8 cellular contexts compared by ENCODE assay signal in genomic region chr11:133163463-133164419, GRCh38.
A peak's percentile ranks its signal among the peaks of the same experiment; 100 is the strongest.
DNase-seq lines count a peak whose midpoint lies in the region; ATAC-seq and TF ChIP-seq lines count a peak whose summit lies in the region.
"Had no signal": no experiment of that assay in that cellular context is flagged by ENCODE, and none has a peak within 500 bp of the region (broad histone marks: within the 10 kb centered on the region; RNA-seq: fewer than 3 reads in every experiment).

No MANE protein-coding gene starts in this region.

- H3K4me1 ChIP-seq in GM23248 (ENCODE audit: insufficient read depth) (no peaks in the 10 kb centered on the region), tibial artery (no peaks in the 10 kb centered on the region)

- POLR2A ChIA-PET in WTC11 (lab: Charles Lee) = interaction anchor here (1.2 kb wide), 1 partner anchor 29 kb away, joined by 3 read pairs; no protein-coding TSS in a partner anchor

- H3K4me1 Mint-ChIP-seq in WTC11 = peaks cover 33% of the 10 kb centered on the region

- TF ChIP-seq CTCF in WTC11 (IDR thresholded peaks at IDR 0.05) = peak; percentile 63
- peak; percentile 31 to 54 for TF ChIP-seq CTCF in tibial artery (IDR thresholded peaks at IDR 0.05)

- CTCF ChIA-PET in WTC11 (lab: Charles Lee) = interaction anchor here (0.6 to 6.0 kb wide), 13 partner anchors 9 to 671 kb away, joined by 3 to 77 read pairs (median 5); no protein-coding TSS in a partner anchor

- H3K9me2 ChIP-seq in GM23248 (ENCODE audit: insufficient read depth) = no peaks in the 10 kb centered on the region

- H3K4me3 ChIP-seq in GM23248 (no peak overlapping the region), tibial artery (no peak overlapping the region)

- intact Hi-C loops in tibial artery (cut with DNase I; ENCODE audit: low total_unique reads) = no loop called here

- H3K9me3 Mint-ChIP-seq in WTC11 = no peaks in the 10 kb centered on the region

- peaks cover 7% of the 10 kb centered on the region for H3K27me3 ChIP-seq in GM23248 (replicated peaks; ENCODE audit: insufficient read depth)
- H3K27me3 ChIP-seq in tibial artery = peaks cover 0 to 3% of the 10 kb centered on the region in 2 donors

- H3K27me3 Mint-ChIP-seq in WTC11 (ENCODE audit: low read depth) = no peaks in the 10 kb centered on the region

- H3K27ac Mint-ChIP-seq in WTC11 = no peak overlapping the region
- H3K27ac Mint-ChIP-seq: activated naive CD4-positive, alpha-beta T cell treated with anti-CD3 and anti-CD28 coated beads, Interleukin-2, amount 50 U/mL, for 72 hours had no signal

- H4K20me1 ChIP-seq in GM23248 (ENCODE audit: insufficient read depth) = no peaks in the 10 kb centered on the region

- no peak overlapping the region for H3K27ac ChIP-seq in GM23248
- no peak overlapping the region for H3K27ac ChIP-seq in tibial artery

- H3K79me2 ChIP-seq in GM23248 (ENCODE audit: insufficient read depth) = no peaks in the 10 kb centered on the region

- in situ Hi-C loops in GM23248 (cut with MboI) = no loop called here

- H3K4me2 ChIP-seq in GM23248 (ENCODE audit: unreplicated experiment) = no peak overlapping the region

- DNase-seq in GM04504 (ENCODE audit: low read depth) (peak; percentile 10), GM23248 (peak; percentile 62), NAMALWA (ENCODE audit: low spot score) (peak; percentile 65), WTC11 (ENCODE audit: low spot score) (no peak), hepatic stellate cell (ENCODE audit: low spot score) (peak; percentile 21), tibial artery (no peak)

- no peaks in the 10 kb centered on the region for H3F3A ChIP-seq in GM23248 (ENCODE audit: insufficient read depth)

- H3K9ac ChIP-seq in GM23248 = no peak overlapping the region

- no peak overlapping the region for H3K4me3 Mint-ChIP-seq in WTC11

- no peak overlapping the region for H2AFZ ChIP-seq in GM23248

- ATAC-seq in WTC11 (peak; percentile 66), HG02938 (IDR thresholded peaks at IDR 0.05; ENCODE audit: unreplicated experiment) (no peak)

- no peaks in the 10 kb centered on the region for H3K36me3 Mint-ChIP-seq in WTC11
- H3K36me3 Mint-ChIP-seq: activated naive CD4-positive, alpha-beta T cell treated with anti-CD3 and anti-CD28 coated beads, Interleukin-2, amount 50 U/mL, for 72 hours had no signal

- WGBS in GM23248 (ENCODE audit: low coverage in 1 of 2, low lambda C conversion rate in 2 of 2, missing lambda C conversion rate in 2 of 2), 2 experiments = 14 to 21% methylated on average over 12 of the region's 12 CpGs

- H3K9me3 ChIP-seq in GM23248 (ENCODE audit: low read depth) (no peaks in the 10 kb centered on the region), tibial artery (no peaks in the 10 kb centered on the region)

- H3K36me3 ChIP-seq in GM23248 (ENCODE audit: low read depth) = no peaks in the 10 kb centered on the region
- no peaks in the 10 kb centered on the region for H3K36me3 ChIP-seq in tibial artery

TF ChIP-seq in WTC11, 78 proteins besides CTCF, POLR2A, EP300 and RAD21 (continues in another document):
- TF ChIP-seq CBFB (CRISPR knock-in tag; IDR thresholded peaks at IDR 0.05; ENCODE audit: low read depth) (no peak), USF1 (CRISPR knock-in tag; IDR thresholded peaks at IDR 0.05) (no peak), ZNF416 (CRISPR knock-in tag; IDR thresholded peaks at IDR 0.05) (no peak), CREB1 (CRISPR knock-in tag; IDR thresholded peaks at IDR 0.05) (no peak), TEAD4 (CRISPR knock-in tag; IDR thresholded peaks at IDR 0.05) (no peak), ATF6 (CRISPR knock-in tag; IDR thresholded peaks at IDR 0.05) (no peak), FOXK1 (CRISPR knock-in tag; IDR thresholded peaks at IDR 0.05) (no peak), PRRX2 (CRISPR knock-in tag; IDR thresholded peaks at IDR 0.05) (no peak), NFYB (CRISPR knock-in tag; conservative IDR thresholded peaks at IDR 0.05; ENCODE audit: low read depth) (no peak), MXD4 (CRISPR knock-in tag; IDR thresholded peaks at IDR 0.05; ENCODE audit: borderline replicate concordance) (no peak), ZBTB43 (CRISPR knock-in tag; IDR thresholded peaks at IDR 0.05) (no peak), ZNF532 (CRISPR knock-in tag; IDR thresholded peaks at IDR 0.05; ENCODE audit: borderline replicate concordance) (no peak), OVOL2 (CRISPR knock-in tag; IDR thresholded peaks at IDR 0.05; ENCODE audit: borderline replicate concordance) (no peak), RORB (CRISPR knock-in tag; IDR thresholded peaks at IDR 0.05) (no peak), NR1H2 (CRISPR knock-in tag; IDR thresholded peaks at IDR 0.05) (no peak), CREM (CRISPR knock-in tag; IDR thresholded peaks at IDR 0.05) (no peak), ZSCAN18 (CRISPR knock-in tag; IDR thresholded peaks at IDR 0.05) (no peak)

Comparison
In these comparisons a context has a peak if more than half of its experiments do, and no peak if none do; other contexts are left out.
1. DNase-seq: peak in GM04504 (single experiment), GM23248 (single experiment), NAMALWA (single experiment) and hepatic stellate cell (single experiment); none in WTC11 (single experiment) and tibial artery (0 of 2).